ENCODE assay signal across 14 cellular contexts in the genomic region with DNA sequence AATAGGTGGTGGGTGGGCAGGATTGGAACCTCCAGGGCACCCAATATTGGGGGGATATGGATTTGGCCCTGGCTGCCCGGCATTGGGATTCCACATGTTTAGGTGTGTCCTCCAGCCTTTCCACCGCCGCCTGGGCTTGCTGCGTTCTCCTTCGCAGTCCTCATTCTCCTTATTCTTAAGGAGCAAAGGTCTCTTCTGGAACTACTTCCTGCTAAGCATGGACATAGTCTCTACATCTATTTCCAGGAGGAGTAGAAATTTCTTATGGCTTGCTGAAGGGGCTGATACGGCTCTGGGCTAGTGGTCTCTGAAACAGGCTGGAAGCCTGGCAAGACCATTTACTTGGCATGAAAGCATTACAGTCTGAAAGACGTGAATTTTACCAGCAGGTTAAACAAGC. TPM values are rescaled to one million over a fixed set of nuclear protein-coding genes. Genes with fewer than 3 reads are reported as not detected.
DNase-seq lines count a peak whose midpoint lies in the region; ATAC-seq, FAIRE-seq and TF ChIP-seq lines count a peak whose summit lies in the region.
"Had no signal": no experiment of that assay in that cellular context is flagged by ENCODE, and none has a peak within 500 bp of the region (broad histone marks: within the 10 kb centered on the region; RNA-seq: fewer than 3 reads in every experiment).

No MANE protein-coding gene starts in this region.

- TF ChIP-seq CTCF in GM12878 (IDR thresholded peaks at IDR 0.05 in 2 of 3, conservative IDR thresholded peaks at IDR 0.05 in 1 of 3; ENCODE audit: control insufficient read depth in 2 of 3, extremely low read depth in 1 of 3, insufficient read depth in 1 of 3, low read depth in 3 of 3, low read length in 3 of 3) (no peak), glutamatergic neuron (IDR thresholded peaks at IDR 0.05; ENCODE audit: partially characterized antibody, unreplicated experiment) (no peak)

- BruUV-seq in GM12878 (replicated peaks; lab: Mats Ljungman, UMichigan), result TSS peak; percentile 85

- no peak overlapping the region for H2AFZ ChIP-seq in GM12878 (ENCODE audit: control insufficient read depth, low read depth, low read length)

- peak overlapping the region; percentile 59 for H3K4me3 ChIP-seq in CD4-positive, CD25-positive, alpha-beta regulatory T cell (ENCODE audit: low read depth, low read length)
- H3K4me3 ChIP-seq in GM12878, result no peak overlapping the region
- H3K4me3 ChIP-seq: psoas muscle had no signal

- TF ChIP-seq RAD21 in GM12878 (IDR thresholded peaks at IDR 0.05; ENCODE audit: insufficient read depth, low read depth, low read length), result no peak

- no peak overlapping the region for H3K4me2 ChIP-seq in GM12878 (ENCODE audit: control insufficient read depth, insufficient read depth)

- H3K9me3 Mint-ChIP-seq in CD4-positive, CD25-positive, alpha-beta regulatory T cell, result peaks cover 0 to 13% (median 2%) of the 10 kb centered on the region in 7 donors
- H3K9me3 Mint-ChIP-seq in natural killer cell treated with Interleukin-12 subunit alpha and Interleukin-12 subunit beta and Interleukin-15 and Interleukin-18, amount 100 ng/mL, for 72 hours, result peaks cover 9% of the 10 kb centered on the region
- H3K9me3 Mint-ChIP-seq in glutamatergic neuron (ENCODE audit: unreplicated experiment), result peaks cover 2% of the 10 kb centered on the region

- intact Hi-C loops in GM12878 (cut with micrococcal nuclease; ENCODE audit: unreplicated experiment), result no loop called here

- no peak overlapping the region for H3K9ac ChIP-seq in GM12878 (ENCODE audit: control insufficient read depth, insufficient read depth, low read length)

- POLR2A ChIA-PET in GM12878 (lab: Charles Lee), result interaction anchor here (0.5 to 7.1 kb wide), 4 partner anchors 12 to 200 kb away, joined by 4 to 64 read pairs (median 12); partner anchors contain the start of gene PSMC4

- CTCF ChIA-PET in GM12878 (lab: Yijun Ruan, JAX), result interaction anchor here (1.8 to 6.4 kb wide), 2 partner anchors 10 to 26 kb away, joined by 14 to 84 read pairs; partner anchors contain the start of gene PSMC4

- peaks cover 31 to 84% (median 53%) of the 10 kb centered on the region in 4 donors for H3K4me1 Mint-ChIP-seq in CD4-positive, CD25-positive, alpha-beta regulatory T cell
- peaks cover 60 to 61% of the 10 kb centered on the region in 2 donors for H3K4me1 Mint-ChIP-seq in natural killer cell treated with Interleukin-12 subunit alpha and Interleukin-12 subunit beta and Interleukin-15 and Interleukin-18, amount 100 ng/mL, for 72 hours (ENCODE audit: low read depth in 2 of 2)
- no peaks in the 10 kb centered on the region for H3K4me1 Mint-ChIP-seq in glutamatergic neuron (ENCODE audit: low read depth, unreplicated experiment)

- SMC1A ChIA-PET in GM12878 (lab: Charles Lee; ENCODE audit: uncharacterized antibody, unreplicated experiment), result interaction anchor here (1.4 to 9.6 kb wide), 3 partner anchors 10 to 26 kb away, joined by 3 to 115 read pairs (median 88); partner anchors contain the start of gene PSMC4

- H3K27ac ChIP-seq in CD4-positive, CD25-positive, alpha-beta regulatory T cell (ENCODE audit: insufficient read depth, low read length, poor library complexity, severe bottlenecking), result peak overlapping the region; percentile 71
- H3K27ac ChIP-seq in GM12878 (ENCODE audit: control insufficient read depth, insufficient read depth), result peak overlapping the region; percentile 46; the same call in 1 of the 2 replicates
- H3K27ac ChIP-seq: psoas muscle had no signal

- H3K27me3 Mint-ChIP-seq in CD4-positive, CD25-positive, alpha-beta regulatory T cell, result no peaks in the 10 kb centered on the region
- no peaks in the 10 kb centered on the region for H3K27me3 Mint-ChIP-seq in natural killer cell treated with Interleukin-12 subunit alpha and Interleukin-12 subunit beta and Interleukin-15 and Interleukin-18, amount 100 ng/mL, for 72 hours
- H3K27me3 Mint-ChIP-seq in glutamatergic neuron (ENCODE audit: unreplicated experiment), result no peaks in the 10 kb centered on the region
- H3K27me3 Mint-ChIP-seq: stimulated activated naive B cell treated with anti-CD40 and anti-IgM and Interleukin-4, amounts not matched to agents 10 μg/mL and 1 μg/mL and 100 μg/mL, for 72 hours had no signal

- RAD21 ChIA-PET in GM12878 (lab: Charles Lee; ENCODE audit: unreplicated experiment), result interaction anchor here (1.9 to 7.0 kb wide), 2 partner anchors 10 to 27 kb away, joined by 18 to 50 read pairs; partner anchors contain the start of gene PSMC4

- peaks cover 10% of the 10 kb centered on the region for H3K36me3 Mint-ChIP-seq in CD4-positive, CD25-positive, alpha-beta regulatory T cell
- peaks cover 12% of the 10 kb centered on the region for H3K36me3 Mint-ChIP-seq in natural killer cell treated with Interleukin-12 subunit alpha and Interleukin-12 subunit beta and Interleukin-15 and Interleukin-18, amount 100 ng/mL, for 72 hours
- peaks cover 8% of the 10 kb centered on the region for H3K36me3 Mint-ChIP-seq in glutamatergic neuron (ENCODE audit: unreplicated experiment)

- TF ChIP-seq POLR2A in GM12878 (IDR thresholded peaks at IDR 0.05; ENCODE audit: low read depth, low read length), result no peak

- H3K4me1 ChIP-seq in CD4-positive, CD25-positive, alpha-beta regulatory T cell (ENCODE audit: control insufficient read depth, insufficient read depth, low read length, poor library complexity, severe bottlenecking), result peaks cover 46% of the 10 kb centered on the region
- peaks cover 20% of the 10 kb centered on the region for H3K4me1 ChIP-seq in GM12878 (ENCODE audit: control insufficient read depth, insufficient read depth, low read length)
- H3K4me1 ChIP-seq: psoas muscle had no signal

- in situ Hi-C loops in GM12878 (cut with MboI), result no loop called here

- H4K20me1 ChIP-seq in GM12878 (ENCODE audit: control insufficient read depth, insufficient read depth), result no peaks in the 10 kb centered on the region

- DNase-seq in CD4-positive, CD25-positive, alpha-beta regulatory T cell, result no peak
- DNase-seq in LoVo (ENCODE audit: low spot score) (peak; percentile 43), GM12878 (ENCODE audit: low read depth, low spot score) (no peak), A172 (ENCODE audit: low spot score) (no peak), HUDEP-2 (lab: John Stamatoyannopoulos, UW; ENCODE audit: unreplicated experiment in 76 of 76) (no peak), glutamatergic neuron (no peak)
- DNase-seq in natural killer cell treated with Interleukin-12 subunit alpha and Interleukin-12 subunit beta and Interleukin-15 and Interleukin-18, amount 100 ng/mL, for 72 hours (ENCODE audit: low spot score), result no peak
- DNase-seq in stimulated activated CD4-positive, alpha-beta T cell treated with anti-CD3 and anti-CD28 coated beads, Interleukin-15, amount 100 ng/mL, for 24 hours, result no peak
- DNase-seq: activated CD4-positive, alpha-beta T cell treated with anti-CD3 and anti-CD28 coated beads for 4 hours; HCEC 1CT; psoas muscle; stimulated activated CD4-positive, alpha-beta T cell treated with anti-CD3 and anti-CD28 coated beads, Interleukin-2, amount 100 ng/mL, for 48 hours; stimulated activated naive B cell treated with anti-CD40 and anti-IgM and Interleukin-4, amounts not matched to agents 10 μg/mL and 1 μg/mL and 100 μg/mL, for 72 hours; SW 1271 had no signal

- H3K27ac Mint-ChIP-seq in CD4-positive, CD25-positive, alpha-beta regulatory T cell, result peak overlapping the region in 2 of 3 donors; percentile 55 to 87
- peak overlapping the region; percentile 89 to 95 for H3K27ac Mint-ChIP-seq in natural killer cell treated with Interleukin-12 subunit alpha and Interleukin-12 subunit beta and Interleukin-15 and Interleukin-18, amount 100 ng/mL, for 72 hours
- H3K27ac Mint-ChIP-seq in glutamatergic neuron (ENCODE audit: unreplicated experiment), result no peak overlapping the region

- H3K9me3 ChIP-seq in CD4-positive, CD25-positive, alpha-beta regulatory T cell (ENCODE audit: control insufficient read depth in 2 of 2, low read length in 2 of 2), result peaks cover 0 to 2% of the 10 kb centered on the region in 2 experiments
- no peaks in the 10 kb centered on the region; the same call in 1 of the 3 replicates for H3K9me3 ChIP-seq in GM12878 (replicated peaks; ENCODE audit: control insufficient read depth, insufficient read depth, low read length)

- no peak for FAIRE-seq in GM12878 (lab: Jason Lieb, UNC)

- H3K27me3 ChIP-seq in CD4-positive, CD25-positive, alpha-beta regulatory T cell (ENCODE audit: control insufficient read depth, insufficient read depth, low read length), result no peaks in the 10 kb centered on the region
- no peaks in the 10 kb centered on the region for H3K27me3 ChIP-seq in GM12878 (replicated peaks in 1 of 2; ENCODE audit: control insufficient read depth in 2 of 2, insufficient read depth in 2 of 2, low read length in 1 of 2)

- no peaks in the 10 kb centered on the region for H3K36me3 ChIP-seq in CD4-positive, CD25-positive, alpha-beta regulatory T cell (ENCODE audit: control insufficient read depth, insufficient read depth, low read length)
- no peaks in the 10 kb centered on the region for H3K36me3 ChIP-seq in GM12878 (ENCODE audit: control insufficient read depth in 2 of 2, insufficient read depth in 2 of 2, low read length in 1 of 2)

- 96% methylated on average over 7 of the region's 7 CpGs for WGBS in GM12878 (ENCODE audit: insufficient coverage, insufficient replicate concordance, low lambda C conversion rate, missing lambda C conversion rate)

- no peaks in the 10 kb centered on the region for H3K79me2 ChIP-seq in GM12878 (ENCODE audit: control insufficient read depth, insufficient read depth, low read length)

- ATAC-seq in CD4-positive, CD25-positive, alpha-beta regulatory T cell (ENCODE audit: low read depth in 2 of 2), result no peak
- ATAC-seq in GM12878, result no peak
- no peak for ATAC-seq in natural killer cell treated with Interleukin-12 subunit alpha and Interleukin-12 subunit beta and Interleukin-15 and Interleukin-18, amount 100 ng/mL, for 72 hours
- ATAC-seq: psoas muscle had no signal

- no peak for TF ChIP-seq EP300 in GM12878 (IDR thresholded peaks at IDR 0.05; ENCODE audit: borderline replicate concordance in 1 of 2, control insufficient read depth in 1 of 2, low read depth in 2 of 2, low read length in 2 of 2)

- peak overlapping the region in 1 of 4 donors; percentile 34 for H3K4me3 Mint-ChIP-seq in CD4-positive, CD25-positive, alpha-beta regulatory T cell
- peak overlapping the region; percentile 16 for H3K4me3 Mint-ChIP-seq in natural killer cell treated with Interleukin-12 subunit alpha and Interleukin-12 subunit beta and Interleukin-15 and Interleukin-18, amount 100 ng/mL, for 72 hours
- no peak overlapping the region for H3K4me3 Mint-ChIP-seq in glutamatergic neuron (ENCODE audit: unreplicated experiment)

RNA-seq across cellular contexts. Expression of gene FCGBP, which starts 9.2 kb away (rescaled TPM):
- 8.4 TPM for total RNA-seq in CD4-positive, CD25-positive, alpha-beta regulatory T cell
- polyA plus RNA-seq in CD4-positive, CD25-positive, alpha-beta regulatory T cell, result under 1 TPM; 0.06 to 0.27 (median 0.21) TPM
- 6.3 and 7.3 TPM in 2 replicates for total RNA-seq in GM12878 (2013; cell fraction: nucleolus; rRNA removed)
- total RNA-seq in GM12878 (2014; rRNA removed) (0.38 and 0.56 TPM in 2 replicates), GM12878 (2014; rRNA removed; fragmentation: Illumina TruSeq; extraction: Trizol) (0.41 and 0.45 TPM in 2 replicates), GM12878 (2021) (2.6 and 3.2 TPM in 2 replicates), glutamatergic neuron (ENCODE audit: unreplicated experiment) (0.49 TPM)
- 0.20 TPM for polyA plus RNA-seq in GM12878 (2011; ENCODE audit: low read depth)
- polyA plus RNA-seq in GM12878 (2011; rRNA removed) (0.19 and 0.30 TPM in 2 replicates), GM12878 (2014; fragmentation: Illumina TruSeq; extraction: Trizol) (0.19 TPM in 1 of 2 replicates, not detected in the other), GM12878 (2014; fragmentation: Nextera tagmentation; extraction: Ambion mirVana) (under 1 TPM in 1 of 2 experiments, not detected in 1; 0.02 TPM), GM12878 (2014; rRNA removed) (0.73 and 1.0 TPM in 2 replicates), GM12878 (2016; fragmentation: Nextera tagmentation; extraction: Ambion mirVana) (under 1 TPM in 1 of 2 experiments, not detected in 1; 0.21 TPM)
- 0.60 and 0.77 TPM in 2 replicates for polyA plus RNA-seq in GM12878 (2011; cell fraction: cytosol; rRNA removed)
- polyA plus RNA-seq in GM12878 (2011; cell fraction: nucleus; rRNA removed), result 3.6 and 3.9 TPM in 2 replicates
- polyA plus RNA-seq in GM12878 (2012), result 0.70 and 1.1 TPM in 2 replicates
- 1.1 and 2.5 TPM in 2 replicates for polyA minus RNA-seq in GM12878 (2011; rRNA and poly(A)+ RNA removed)
- 0.62 and 0.80 TPM in 2 replicates for polyA minus RNA-seq in GM12878 (2011; cell fraction: cytosol; rRNA and poly(A)+ RNA removed)
- 1.6 and 3.2 TPM in 2 replicates for polyA minus RNA-seq in GM12878 (2011; cell fraction: nucleus; rRNA and poly(A)+ RNA removed)
- total RNA-seq in natural killer cell treated with Interleukin-12 subunit alpha and Interleukin-12 subunit beta and Interleukin-15 and Interleukin-18, amount 100 ng/mL, for 72 hours, result 1 to 10 TPM; 3.4 to 6.6 TPM
- total RNA-seq in A172 (2014; rRNA removed; shearing (Covaris generic)), result 0.07 TPM in 1 of 2 replicates, not detected in the other

RNA-seq across cellular contexts. Expression of gene PSMC4, which starts 27.4 kb away (rescaled TPM):
- total RNA-seq in CD4-positive, CD25-positive, alpha-beta regulatory T cell, result 105 TPM
- polyA plus RNA-seq in CD4-positive, CD25-positive, alpha-beta regulatory T cell, result 100 to 1,000 TPM in 2 of 4 donors, 10 to 100 TPM in 2; 89.9 to 122 (median 101) TPM
- 32.5 and 41.0 TPM in 2 replicates for total RNA-seq in GM12878 (2013; cell fraction: nucleolus; rRNA removed)
- total RNA-seq in GM12878 (2014; rRNA removed), result 134 and 138 TPM in 2 replicates
- total RNA-seq in GM12878 (2014; rRNA removed; fragmentation: Illumina TruSeq; extraction: Trizol), result 97.2 and 103 TPM in 2 replicates
- total RNA-seq in GM12878 (2021), result 109 TPM in 2 replicates
- 54.1 TPM for polyA plus RNA-seq in GM12878 (2011; ENCODE audit: low read depth)
- 20.9 and 55.2 TPM in 2 replicates for polyA plus RNA-seq in GM12878 (2011; rRNA removed)
- 63.6 and 73.3 TPM in 2 replicates for polyA plus RNA-seq in GM12878 (2011; cell fraction: cytosol; rRNA removed)
- polyA plus RNA-seq in GM12878 (2011; cell fraction: nucleus; rRNA removed), result 99.5 and 124 TPM in 2 replicates
- 63.5 and 80.8 TPM in 2 replicates for polyA plus RNA-seq in GM12878 (2012)
- polyA plus RNA-seq in GM12878 (2014; fragmentation: Illumina TruSeq; extraction: Trizol), result 87.6 and 115 TPM in 2 replicates
- polyA plus RNA-seq in GM12878 (2014; fragmentation: Nextera tagmentation; extraction: Ambion mirVana), result 100 to 1,000 TPM; 203 to 328 TPM
- 84.1 and 99.7 TPM in 2 replicates for polyA plus RNA-seq in GM12878 (2014; rRNA removed)
- polyA plus RNA-seq in GM12878 (2016; fragmentation: Nextera tagmentation; extraction: Ambion mirVana), result 100 to 1,000 TPM; 176 to 182 TPM
- polyA minus RNA-seq in GM12878 (2011; rRNA and poly(A)+ RNA removed), result 30.6 and 33.3 TPM in 2 replicates
- polyA minus RNA-seq in GM12878 (2011; cell fraction: cytosol; rRNA and poly(A)+ RNA removed), result 16.7 and 27.0 TPM in 2 replicates
- polyA minus RNA-seq in GM12878 (2011; cell fraction: nucleus; rRNA and poly(A)+ RNA removed), result 17.2 and 25.8 TPM in 2 replicates
- total RNA-seq in natural killer cell treated with Interleukin-12 subunit alpha and Interleukin-12 subunit beta and Interleukin-15 and Interleukin-18, amount 100 ng/mL, for 72 hours, result 100 to 1,000 TPM; 163 to 165 TPM
- 254 and 309 TPM in 2 replicates for total RNA-seq in A172 (2014; rRNA removed; shearing (Covaris generic))
- total RNA-seq in glutamatergic neuron (ENCODE audit: unreplicated experiment), result 111 TPM

RNA-seq across cellular contexts. Expression of gene ZNF546, which starts 53.3 kb away (rescaled TPM):
- 2.3 TPM for total RNA-seq in CD4-positive, CD25-positive, alpha-beta regulatory T cell
- polyA plus RNA-seq in CD4-positive, CD25-positive, alpha-beta regulatory T cell, result 1 to 10 TPM; 4.8 to 5.8 (median 5.4) TPM
- total RNA-seq in GM12878 (2013; cell fraction: nucleolus; rRNA removed), result 32.2 and 35.0 TPM in 2 replicates
- 4.1 and 6.1 TPM in 2 replicates for total RNA-seq in GM12878 (2014; rRNA removed)
- 3.4 and 4.3 TPM in 2 replicates for total RNA-seq in GM12878 (2014; rRNA removed; fragmentation: Illumina TruSeq; extraction: Trizol)
- 3.2 and 3.3 TPM in 2 replicates for total RNA-seq in GM12878 (2021)
- polyA plus RNA-seq in GM12878 (2011; ENCODE audit: low read depth), result 0.52 TPM
- polyA plus RNA-seq in GM12878 (2011; rRNA removed), result 3.4 and 7.0 TPM in 2 replicates
- polyA plus RNA-seq in GM12878 (2011; cell fraction: cytosol; rRNA removed), result 1.1 and 1.4 TPM in 2 replicates
- 2.4 TPM in 2 replicates for polyA plus RNA-seq in GM12878 (2011; cell fraction: nucleus; rRNA removed)
- 0.92 and 3.1 TPM in 2 replicates for polyA plus RNA-seq in GM12878 (2012)
- polyA plus RNA-seq in GM12878 (2014; fragmentation: Illumina TruSeq; extraction: Trizol), result 2.1 and 3.6 TPM in 2 replicates
- 1 to 10 TPM in 1 of 2 experiments, under 1 TPM in 1; 0.88 to 1.4 TPM for polyA plus RNA-seq in GM12878 (2014; fragmentation: Nextera tagmentation; extraction: Ambion mirVana)
- 1.4 and 2.0 TPM in 2 replicates for polyA plus RNA-seq in GM12878 (2014; rRNA removed)
- polyA plus RNA-seq in GM12878 (2016; fragmentation: Nextera tagmentation; extraction: Ambion mirVana), result 1 to 10 TPM; 1.6 to 2.7 TPM
- polyA minus RNA-seq in GM12878 (2011; rRNA and poly(A)+ RNA removed), result 6.6 and 10.4 TPM in 2 replicates
- polyA minus RNA-seq in GM12878 (2011; cell fraction: cytosol; rRNA and poly(A)+ RNA removed), result 2.1 and 4.0 TPM in 2 replicates
- polyA minus RNA-seq in GM12878 (2011; cell fraction: nucleus; rRNA and poly(A)+ RNA removed), result 3.0 and 4.8 TPM in 2 replicates
- 1 to 10 TPM; 3.7 to 7.4 TPM for total RNA-seq in natural killer cell treated with Interleukin-12 subunit alpha and Interleukin-12 subunit beta and Interleukin-15 and Interleukin-18, amount 100 ng/mL, for 72 hours
- 1.1 and 3.7 TPM in 2 replicates for total RNA-seq in A172 (2014; rRNA removed; shearing (Covaris generic))
- 3.2 TPM for total RNA-seq in glutamatergic neuron (ENCODE audit: unreplicated experiment)
